ENCODE assay signal across 21 cellular contexts in genomic region chr15:78681306-78682012, GRCh38. TPM values are rescaled to one million over a fixed set of nuclear protein-coding genes. Genes with fewer than 3 reads are reported as not detected.
A peak's percentile ranks its signal among the peaks of the same experiment; 100 is the strongest.
DNase-seq lines count a peak whose midpoint lies in the region; ATAC-seq and TF ChIP-seq lines count a peak whose summit lies in the region.
"Had no signal": no experiment of that assay in that cellular context is flagged by ENCODE, and none has a peak within 500 bp of the region (broad histone marks: within the 10 kb centered on the region; RNA-seq: fewer than 3 reads in every experiment).

No MANE protein-coding gene starts in this region.

- peaks cover 4% of the 10 kb centered on the region for H3K4me1 Mint-ChIP-seq in activated T-cell treated with anti-CD3 and anti-CD28 coated beads, Interleukin-2, amount 50 U/mL, for 4 hours (ENCODE audit: low read depth)
- H3K4me1 Mint-ChIP-seq: activated CD4-positive, alpha-beta memory T cell treated with anti-CD3 and anti-CD28 coated beads, Interleukin-2, amount 10 ng/mL, durations not matched to agents 7 days and 5 days had no signal

- H3K27ac ChIP-seq in SK-N-SH (ENCODE audit: low read depth in 2 of 2, low read length in 1 of 2) (peak overlapping the region in 1 of 2 experiments; percentile 100; a peak in 2 of 4 replicates), neuronal stem cell (replicated peaks; ENCODE audit: low read length) (no peak overlapping the region)
- H3K27ac ChIP-seq: 22Rv1, C4-2B, upper lobe of right lung had no signal

- H3K14ac ChIP-seq in neuronal stem cell (ENCODE audit: low read length), result no peak overlapping the region

- no peaks in the 10 kb centered on the region for H3K9me2 ChIP-seq in SK-N-SH

- H2BK120ac ChIP-seq in neuronal stem cell (ENCODE audit: low read depth, low read length), result no peak overlapping the region

- H3K36me3 ChIP-seq in SK-N-SH (replicated peaks in 1 of 2; ENCODE audit: control insufficient read depth in 1 of 2, insufficient read depth in 2 of 2, low read length in 1 of 2) (no peaks in the 10 kb centered on the region), neuronal stem cell (replicated peaks in 1 of 2; ENCODE audit: control insufficient read depth in 2 of 2, insufficient read depth in 2 of 2, low read length in 2 of 2) (no peaks in the 10 kb centered on the region)
- H3K36me3 ChIP-seq: upper lobe of right lung had no signal

- H4K8ac ChIP-seq in neuronal stem cell (ENCODE audit: low read depth, low read length), result no peak overlapping the region

- H3K4me2 ChIP-seq in SK-N-SH (no peak overlapping the region), neuronal stem cell (ENCODE audit: insufficient read depth, low read length, poor library complexity, severe bottlenecking) (no peak overlapping the region)

- no peak; the same call in none of the 2 replicates for TF ChIP-seq RAD21 in SK-N-SH (IDR thresholded peaks at IDR 0.05; ENCODE audit: low read length)

- TF ChIP-seq EP300 in SK-N-SH (IDR thresholded peaks at IDR 0.05; ENCODE audit: borderline replicate concordance in 1 of 2, low read depth in 1 of 2, low read length in 1 of 2), result peak in 1 of 2 experiments; percentile 99; a peak in 2 of 4 replicates

- no peak overlapping the region for H3K4me3 Mint-ChIP-seq in activated T-cell treated with anti-CD3 and anti-CD28 coated beads, Interleukin-2, amount 50 U/mL, for 4 hours
- H3K4me3 Mint-ChIP-seq: activated CD4-positive, alpha-beta memory T cell treated with anti-CD3 and anti-CD28 coated beads, Interleukin-2, amount 10 ng/mL, durations not matched to agents 7 days and 5 days; effector memory CD8-positive, alpha-beta T cell; natural killer cell treated with Interleukin-12 subunit alpha and Interleukin-12 subunit beta and Interleukin-15 and Interleukin-18, amount 100 ng/mL, for 72 hours; stimulated activated naive CD8-positive, alpha-beta T cell treated with anti-CD3 and anti-CD28 coated beads, Interleukin-15, amount 100 ng/mL, for 72 hours had no signal

- no peak overlapping the region for H2BK12ac ChIP-seq in neuronal stem cell (ENCODE audit: low read length)

- CTCF ChIA-PET in SK-N-SH (lab: Yijun Ruan, JAX), result interaction anchor here (0.6 to 7.8 kb wide), 8 partner anchors 9 to 75 kb away, joined by 3 to 49 read pairs (median 7); no protein-coding TSS in a partner anchor

- no peaks in the 10 kb centered on the region for H3K79me1 ChIP-seq in neuronal stem cell (ENCODE audit: low read depth, low read length)

- no peaks in the 10 kb centered on the region for H4K20me1 ChIP-seq in SK-N-SH (ENCODE audit: insufficient read depth)

- H3K4me3 ChIP-seq in SK-N-SH (ENCODE audit: low read depth in 2 of 2, low read length in 1 of 2), result no peak overlapping the region
- H3K4me3 ChIP-seq in neuronal stem cell (ENCODE audit: low read length in 2 of 2), result no peak overlapping the region
- H3K4me3 ChIP-seq: upper lobe of right lung had no signal

- no peaks in the 10 kb centered on the region for H3K27me3 ChIP-seq in SK-N-SH (ENCODE audit: insufficient read depth)
- peaks cover 0 to 5% (median 0%) of the 10 kb centered on the region in 3 experiments for H3K27me3 ChIP-seq in neuronal stem cell (ENCODE audit: control insufficient read depth in 3 of 3, insufficient read depth in 3 of 3, low read depth in 1 of 3, low read length in 3 of 3)
- H3K27me3 ChIP-seq: upper lobe of right lung had no signal

- POLR2A ChIA-PET in SK-N-SH (lab: Yijun Ruan, JAX), result interaction anchor here (0.6 to 8.0 kb wide), 9 partner anchors 9 to 136 kb away, joined by 3 to 279 read pairs (median 6); partner anchors contain the start of genes CHRNA3 and CHRNB4

- no peak overlapping the region for H3K18ac ChIP-seq in neuronal stem cell (ENCODE audit: low read length)

- no peak for TF ChIP-seq CTCF in SK-N-SH (IDR thresholded peaks at IDR 0.05)

- H3K9me3 ChIP-seq in SK-N-SH (no peaks in the 10 kb centered on the region), neuronal stem cell (replicated peaks in 1 of 2; ENCODE audit: control insufficient read depth in 2 of 2, insufficient read depth in 1 of 2, low read depth in 1 of 2, low read length in 2 of 2) (no peaks in the 10 kb centered on the region)
- H3K9me3 ChIP-seq: upper lobe of right lung had no signal

- no peak overlapping the region for H3K9ac ChIP-seq in SK-N-SH
- no peak overlapping the region for H3K9ac ChIP-seq in neuronal stem cell (ENCODE audit: low read depth, low read length, poor library complexity)

- H3K4ac ChIP-seq in neuronal stem cell (ENCODE audit: low read length), result no peak overlapping the region

- no peak overlapping the region for H3K23ac ChIP-seq in neuronal stem cell (ENCODE audit: low read depth, low read length, poor library complexity)

- H2BK5ac ChIP-seq in neuronal stem cell (ENCODE audit: low read length), result no peak overlapping the region

- H3K27me3 Mint-ChIP-seq in activated T-cell treated with anti-CD3 and anti-CD28 coated beads, Interleukin-2, amount 50 U/mL, for 4 hours (ENCODE audit: low read depth), result peaks cover 4% of the 10 kb centered on the region
- H3K27me3 Mint-ChIP-seq: stimulated activated naive CD8-positive, alpha-beta T cell treated with anti-CD3 and anti-CD28 coated beads, Interleukin-15, amount 100 ng/mL, for 72 hours had no signal

- H3K79me2 ChIP-seq in SK-N-SH (ENCODE audit: insufficient read depth), result no peaks in the 10 kb centered on the region

- no peak overlapping the region for H2AK5ac ChIP-seq in neuronal stem cell (ENCODE audit: low read depth, low read length)

- no peaks in the 10 kb centered on the region for H3K36me3 Mint-ChIP-seq in activated T-cell treated with anti-CD3 and anti-CD28 coated beads, Interleukin-2, amount 50 U/mL, for 4 hours (ENCODE audit: insufficient read depth)
- H3K36me3 Mint-ChIP-seq: natural killer cell treated with Interleukin-12 subunit alpha and Interleukin-12 subunit beta and Interleukin-15 and Interleukin-18, amount 100 ng/mL, for 72 hours had no signal

- H3K4me1 ChIP-seq in SK-N-SH (ENCODE audit: control insufficient read depth in 1 of 2, insufficient read depth in 2 of 2, low read depth in 1 of 2, low read length in 1 of 2), result peaks cover 0 to 72% of the 10 kb centered on the region in 2 experiments; a peak in 2 of 4 replicates
- peaks cover 2 to 12% of the 10 kb centered on the region in 2 donors for H3K4me1 ChIP-seq in neuronal stem cell (ENCODE audit: control insufficient read depth in 2 of 2, insufficient read depth in 1 of 2, low read depth in 1 of 2, low read length in 2 of 2)
- H3K4me1 ChIP-seq: upper lobe of right lung had no signal

- H3F3A ChIP-seq in SK-N-SH (replicated peaks; ENCODE audit: insufficient read depth), result no peaks in the 10 kb centered on the region

- ATAC-seq in GM21723 (IDR thresholded peaks at IDR 0.05; ENCODE audit: unreplicated experiment), result no peak
- no peak for ATAC-seq in activated T-cell treated with anti-CD3 and anti-CD28 coated beads, Interleukin-2, amount 50 U/mL, for 4 hours
- ATAC-seq: effector memory CD8-positive, alpha-beta T cell; natural killer cell treated with Interleukin-12 subunit alpha and Interleukin-12 subunit beta and Interleukin-15 and Interleukin-18, amount 100 ng/mL, for 72 hours; stimulated activated naive CD8-positive, alpha-beta T cell treated with anti-CD3 and anti-CD28 coated beads, Interleukin-15, amount 100 ng/mL, for 72 hours had no signal

- no peaks in the 10 kb centered on the region for H3K9me3 Mint-ChIP-seq in activated T-cell treated with anti-CD3 and anti-CD28 coated beads, Interleukin-2, amount 50 U/mL, for 4 hours
- H3K9me3 Mint-ChIP-seq: activated CD4-positive, alpha-beta memory T cell treated with anti-CD3 and anti-CD28 coated beads, Interleukin-2, amount 10 ng/mL, durations not matched to agents 7 days and 5 days; effector memory CD8-positive, alpha-beta T cell; natural killer cell treated with Interleukin-12 subunit alpha and Interleukin-12 subunit beta and Interleukin-15 and Interleukin-18, amount 100 ng/mL, for 72 hours; stimulated activated naive CD8-positive, alpha-beta T cell treated with anti-CD3 and anti-CD28 coated beads, Interleukin-15, amount 100 ng/mL, for 72 hours had no signal

- WGBS in SK-N-SH (ENCODE audit: low lambda C conversion rate), result 65% methylated on average over 7 of the region's 8 CpGs
- no CpG with 5 or more reads among the region's 8 CpGs for WGBS in neuronal stem cell (ENCODE audit: extremely low coverage in 2 of 2, insufficient read length in 2 of 2, insufficient replicate concordance in 1 of 2), 2 donors

- DNase-seq in NCI-H1436 (lab: John Stamatoyannopoulos, UW), result peak; percentile 49
- DNase-seq in NCI-H1436 treated with DMSO at 0.1 percent for 48 hours (lab: John Stamatoyannopoulos, UW), result no peak
- peak in 2 of 3 experiments; percentile 72 to 92 for DNase-seq in NCI-H1417 (lab: John Stamatoyannopoulos, UW)
- peak; percentile 86 for DNase-seq in SK-N-SH
- no peak for DNase-seq in neuronal stem cell (ENCODE audit: low spot score)
- DNase-seq in globus pallidus (ENCODE audit: low spot score), result no peak
- DNase-seq in activated T-cell treated with anti-CD3 and anti-CD28 coated beads, Interleukin-2, amount 50 U/mL, for 4 hours, result no peak
- DNase-seq: activated CD4-positive, alpha-beta memory T cell treated with anti-CD3 and anti-CD28 coated beads, Interleukin-2, amount 10 ng/mL, durations not matched to agents 7 days and 5 days; DMS53; effector memory CD8-positive, alpha-beta T cell; HCEC 1CT; islet precursor cell; mammary epithelial cell; RPMI8226; stimulated activated naive CD8-positive, alpha-beta T cell treated with anti-CD3 and anti-CD28 coated beads, Interleukin-15, amount 100 ng/mL, for 72 hours; T-helper 1 cell; upper lobe of right lung had no signal

- H2AFZ ChIP-seq in SK-N-SH (ENCODE audit: low read depth) (no peak overlapping the region), neuronal stem cell (ENCODE audit: low read length) (peak overlapping the region; percentile 14)

- H4K91ac ChIP-seq in neuronal stem cell (ENCODE audit: low read depth, low read length, poor library complexity), result no peak overlapping the region

- H2BK15ac ChIP-seq in neuronal stem cell (ENCODE audit: low read length), result no peak overlapping the region

TF ChIP-seq in SK-N-SH, 30 proteins besides CTCF, POLR2A, EP300 and RAD21 (continues in another document):
- TF ChIP-seq ELF1 (IDR thresholded peaks at IDR 0.05) (no peak), CHD2 (IDR thresholded peaks at IDR 0.05; ENCODE audit: low read length, partially characterized antibody) (peak; percentile 90), POLR2AphosphoS5 (IDR thresholded peaks at IDR 0.05; ENCODE audit: low read depth, low read length) (peak; percentile 34; the same call in 1 of the 2 replicates), FOXJ3 (CRISPR knock-in tag; IDR thresholded peaks at IDR 0.05) (peak; percentile 97)

RNA-seq across cellular contexts. Expression of gene CHRNB4, which starts 40.4 kb away (rescaled TPM):
- 0.30 and 0.55 TPM in 2 replicates for polyA plus RNA-seq in SK-N-SH (2012; rRNA removed)
- 0.37 and 0.84 TPM in 2 replicates for polyA plus RNA-seq in SK-N-SH (2012; cell fraction: cytosol; rRNA removed)
- 0.51 and 0.65 TPM in 2 replicates for polyA plus RNA-seq in SK-N-SH (2012; cell fraction: nucleus; rRNA removed)
- 0.17 TPM for polyA plus RNA-seq in neuronal stem cell (2013, experiment 1 of 2)
- 0.17 TPM for polyA plus RNA-seq in neuronal stem cell (2013, experiment 2 of 2)
- total RNA-seq in activated T-cell treated with anti-CD3 and anti-CD28 coated beads, Interleukin-2, amount 50 U/mL, for 4 hours, result not detected
- total RNA-seq: activated CD4-positive, alpha-beta memory T cell treated with anti-CD3 and anti-CD28 coated beads, Interleukin-2, amount 10 ng/mL, durations not matched to agents 7 days and 5 days; natural killer cell treated with Interleukin-12 subunit alpha and Interleukin-12 subunit beta and Interleukin-15 and Interleukin-18, amount 100 ng/mL, for 72 hours; upper lobe of right lung had no signal

Comparison
In these comparisons a context has a peak if more than half of its experiments do, and no peak if none do; other contexts are left out.
1. DNase-seq: peak in NCI-H1436 (single experiment), NCI-H1417 (2 of 3) and SK-N-SH (single experiment); none in NCI-H1436 treated with DMSO at 0.1 percent for 48 hours (single experiment), neuronal stem cell (single experiment), globus pallidus (single experiment) and activated T-cell treated with anti-CD3 and anti-CD28 coated beads, Interleukin-2, amount 50 U/mL, for 4 hours (single experiment).